19 cellular contexts compared by ENCODE assay signal in genomic region chr4:77263247-77263646, GRCh38.
DNase-seq lines count a peak whose midpoint lies in the region; ATAC-seq and TF ChIP-seq lines count a peak whose summit lies in the region.
"Had no signal": no experiment of that assay in that cellular context is flagged by ENCODE, and none has a peak within 500 bp of the region (broad histone marks: within the 10 kb centered on the region; RNA-seq: fewer than 3 reads in every experiment).

No MANE protein-coding gene starts in this region.

- H3K56ac ChIP-seq in IMR-90 (ENCODE audit: extremely low read depth, insufficient read depth, low read length), result no peak overlapping the region

- intact Hi-C loops in IMR-90 (cut with micrococcal nuclease), result no loop called here
- intact Hi-C loops in colonic mucosa (cut with DNase I), result no loop called here

- CTCF ChIA-PET in IMR-90 (lab: Yijun Ruan, JAX), result no interaction called here

- no peak overlapping the region for H4K5ac ChIP-seq in IMR-90 (ENCODE audit: low read depth, low read length)

- dilution Hi-C loops in IMR-90 (cut with HindIII; ENCODE audit: low sequenced_read_pairs, unreplicated experiment), result no loop called here

- no peak overlapping the region for H3K23ac ChIP-seq in IMR-90 (ENCODE audit: low read depth, low read length)

- no peak for TF ChIP-seq RAD21 in IMR-90 (IDR thresholded peaks at IDR 0.05; ENCODE audit: low read length)

- no TSS peak for BruUV-seq in IMR-90 (replicated peaks; lab: Mats Ljungman, UMichigan)

- no peak overlapping the region for H2AFZ ChIP-seq in IMR-90 (replicated peaks; ENCODE audit: low read length, poor library complexity)
- H2AFZ ChIP-seq: PC-9 had no signal

- H3K9me1 ChIP-seq in IMR-90 (ENCODE audit: insufficient read depth, low read length), result no peaks in the 10 kb centered on the region

- WGBS in IMR-90 (ENCODE audit: extremely low coverage in 2 of 2, insufficient read length in 1 of 2), 2 experiments, result no CpG with 5 or more reads among the region's 2 CpGs

- no peaks in the 10 kb centered on the region for H3K9me3 ChIP-seq in IMR-90 (ENCODE audit: control insufficient read depth, insufficient read depth, low read length)
- no peaks in the 10 kb centered on the region for H3K9me3 ChIP-seq in colonic mucosa
- H3K9me3 ChIP-seq: BE2C had no signal

- no peaks in the 10 kb centered on the region for H3K79me1 ChIP-seq in IMR-90 (ENCODE audit: low read depth in 1 of 2, low read length in 2 of 2)

- no peak overlapping the region for H4K8ac ChIP-seq in IMR-90 (ENCODE audit: low read depth in 2 of 2, low read length in 2 of 2)

- DNase-seq in IMR-90 (peak; percentile 4), OCI-M1 (lab: John Stamatoyannopoulos, UW) (peak; percentile 44), foreskin fibroblast (peak; percentile 23 to 41), hypothalamus (lab: John Stamatoyannopoulos, UW) (no peak), colonic mucosa (no peak), inferior parietal cortex (ENCODE audit: extremely low spot score) (no peak)
- DNase-seq: BE2C, DMS79, NCI-H1694 treated with DMSO at 0.1 percent for 48 hours, NCI-H2081 treated with DMSO at 0.1 percent for 48 hours, NCI-H2171 treated with DMSO at 0.1 percent for 48 hours, NCI-H446, NCI-H526 treated with DMSO at 0.1 percent for 48 hours, PC-9, SHP77 treated with DMSO at 0.1 percent for 48 hours had no signal

- no peak; the same call in 1 of the 2 replicates for ATAC-seq in IMR-90 (ENCODE audit: low read depth)
- ATAC-seq in HG02623 (IDR thresholded peaks at IDR 0.05; ENCODE audit: unreplicated experiment), result no peak
- ATAC-seq: K562 had no signal

- no peaks in the 10 kb centered on the region for H4K20me1 ChIP-seq in IMR-90 (ENCODE audit: insufficient read depth, low read length)

- no peak overlapping the region for H2BK5ac ChIP-seq in IMR-90 (ENCODE audit: low read depth, low read length, poor library complexity, severe bottlenecking)

- no peaks in the 10 kb centered on the region for H3K27me3 ChIP-seq in IMR-90 (ENCODE audit: control insufficient read depth, insufficient read depth, low read length)
- no peaks in the 10 kb centered on the region for H3K27me3 ChIP-seq in colonic mucosa
- H3K27me3 ChIP-seq: BE2C had no signal

- no peak overlapping the region for H3K14ac ChIP-seq in IMR-90 (replicated peaks; ENCODE audit: low read depth, low read length)

- no peak overlapping the region for H3K27ac ChIP-seq in IMR-90 (ENCODE audit: insufficient read depth, low read length)
- no peak overlapping the region for H3K27ac ChIP-seq in colonic mucosa
- H3K27ac ChIP-seq: PC-9, RWPE1, SK-N-MC had no signal

- no peak overlapping the region for H3K9ac ChIP-seq in IMR-90 (ENCODE audit: low read depth, low read length)
- H3K9ac ChIP-seq in colonic mucosa (ENCODE audit: low read depth in 2 of 2, low read length in 2 of 2), result no peak overlapping the region

- H3K18ac ChIP-seq in IMR-90 (ENCODE audit: low read depth, low read length), result no peak overlapping the region

- H2BK15ac ChIP-seq in IMR-90 (ENCODE audit: low read depth, low read length), result no peak overlapping the region

- no peak overlapping the region for H3K4me2 ChIP-seq in IMR-90 (ENCODE audit: low read depth, low read length)
- H3K4me2 ChIP-seq: PC-9 had no signal

- no peak overlapping the region for H2BK20ac ChIP-seq in IMR-90 (ENCODE audit: low read depth, low read length)

- H3K36me3 ChIP-seq in IMR-90 (ENCODE audit: control insufficient read depth, insufficient read depth, low read length) (no peaks in the 10 kb centered on the region), colonic mucosa (no peaks in the 10 kb centered on the region)
- H3K36me3 ChIP-seq: BE2C had no signal

- no peak for TF ChIP-seq POLR2A in IMR-90 (IDR thresholded peaks at IDR 0.05; ENCODE audit: low read depth, low read length)

- H3K4ac ChIP-seq in IMR-90 (ENCODE audit: low read depth, low read length), result no peak overlapping the region

- TF ChIP-seq CTCF in IMR-90 (conservative IDR thresholded peaks at IDR 0.05; ENCODE audit: low read depth, low read length) (no peak), foreskin fibroblast (IDR thresholded peaks at IDR 0.05; ENCODE audit: low read depth, low read length) (no peak), colonic mucosa (IDR thresholded peaks at IDR 0.05) (no peak)

- in situ Hi-C loops in IMR-90 (cut with MboI; ENCODE audit: low sequenced_read_pairs), result no loop called here

- no peak overlapping the region for H4K91ac ChIP-seq in IMR-90 (ENCODE audit: insufficient read depth, low read depth, low read length)

- no peaks in the 10 kb centered on the region for H3K4me1 ChIP-seq in IMR-90 (ENCODE audit: control insufficient read depth, insufficient read depth, low read length)
- no peaks in the 10 kb centered on the region for H3K4me1 ChIP-seq in colonic mucosa
- H3K4me1 ChIP-seq: BE2C had no signal

- H3K4me3 ChIP-seq in IMR-90 (ENCODE audit: insufficient read depth, low read depth, low read length), result no peak overlapping the region
- no peak overlapping the region for H3K4me3 ChIP-seq in foreskin fibroblast (ENCODE audit: low read depth in 1 of 2, low read length in 2 of 2)
- H3K4me3 ChIP-seq in colonic mucosa, result no peak overlapping the region
- H3K4me3 ChIP-seq: K562, PC-9, SK-N-MC had no signal

- no peak overlapping the region for H2BK120ac ChIP-seq in IMR-90 (ENCODE audit: low read depth, low read length)

- H2AK5ac ChIP-seq in IMR-90 (ENCODE audit: low read depth, low read length), result no peak overlapping the region

- POLR2A ChIA-PET in IMR-90 (lab: Charles Lee; ENCODE audit: unreplicated experiment), result no interaction called here

- no peak overlapping the region for H2AK9ac ChIP-seq in IMR-90 (replicated peaks; ENCODE audit: low read depth, low read length, poor library complexity)

TF ChIP-seq in IMR-90, 13 proteins besides CTCF, POLR2A, EP300 and RAD21:
- TF ChIP-seq BHLHE40 (IDR thresholded peaks at IDR 0.05; ENCODE audit: low read depth, low read length) (no peak), SMC3 (IDR thresholded peaks at IDR 0.05; ENCODE audit: low read depth, low read length) (no peak), RCOR1 (IDR thresholded peaks at IDR 0.05; ENCODE audit: insufficient replicate concordance, low read length) (no peak), USF2 (IDR thresholded peaks at IDR 0.05; ENCODE audit: low read depth, low read length) (no peak), MAZ (IDR thresholded peaks at IDR 0.05; ENCODE audit: borderline replicate concordance, low read depth, low read length) (no peak), NFE2L2 (IDR thresholded peaks at IDR 0.05; ENCODE audit: low read depth, low read length) (no peak), ELK1 (IDR thresholded peaks at IDR 0.05; ENCODE audit: borderline replicate concordance, low read depth, low read length) (no peak), MAFK (IDR thresholded peaks at IDR 0.05; ENCODE audit: low read depth, low read length) (no peak), CHD1 (IDR thresholded peaks at IDR 0.05; ENCODE audit: low read depth, low read length) (no peak), FOS (IDR thresholded peaks at IDR 0.05; ENCODE audit: low read depth, low read length) (no peak), RFX5 (IDR thresholded peaks at IDR 0.05; ENCODE audit: low read depth, low read length) (no peak), MXI1 (IDR thresholded peaks at IDR 0.05; ENCODE audit: borderline replicate concordance, low read depth, low read length) (no peak), CEBPB (IDR thresholded peaks at IDR 0.05; ENCODE audit: low read depth, low read length) (no peak)

Comparison
In these comparisons a context has a peak if more than half of its experiments do, and no peak if none do; other contexts are left out.
1. DNase-seq: peak in IMR-90 (single experiment), OCI-M1 (single experiment) and foreskin fibroblast (2 of 2); none in hypothalamus (0 of 51), colonic mucosa (single experiment) and inferior parietal cortex (single experiment).